ENCODE assay signal across 15 cellular contexts in genomic region chr6:108168026-108168463, GRCh38. TPM values are rescaled to one million over a fixed set of nuclear protein-coding genes. Genes with fewer than 3 reads are reported as not detected.
DNase-seq lines count a peak whose midpoint lies in the region; FAIRE-seq and TF ChIP-seq lines count a peak whose summit lies in the region.
"Had no signal": no experiment of that assay in that cellular context is flagged by ENCODE, and none has a peak within 500 bp of the region (broad histone marks: within the 10 kb centered on the region; RNA-seq: fewer than 3 reads in every experiment).

No MANE protein-coding gene starts in this region.

- peaks cover 40% of the 10 kb centered on the region for H3K4me1 Mint-ChIP-seq in activated CD4-positive, alpha-beta memory T cell treated with anti-CD3 and anti-CD28 coated beads for 36 hours (ENCODE audit: low read depth)
- H3K4me1 Mint-ChIP-seq in activated CD4-positive, alpha-beta memory T cell treated with anti-CD3 and anti-CD28 coated beads, Interleukin-2, amount 10 ng/mL, durations not matched to agents 7 days and 5 days: peaks cover 35% of the 10 kb centered on the region
- peaks cover 11% of the 10 kb centered on the region for H3K4me1 Mint-ChIP-seq in progenitor cell of endocrine pancreas (ENCODE audit: low read depth)

- peak overlapping the region; percentile 51 for H3K4me2 ChIP-seq in keratinocyte (ENCODE audit: control insufficient read depth, extremely low read depth, insufficient read depth, low read depth, low read length)

- DNase-seq in activated CD4-positive, alpha-beta memory T cell treated with anti-CD3 and anti-CD28 coated beads for 36 hours: no peak
- DNase-seq in activated CD4-positive, alpha-beta memory T cell treated with anti-CD3 and anti-CD28 coated beads, Interleukin-2, amount 10 ng/mL, durations not matched to agents 7 days and 5 days: no peak
- peak; percentile 57 for DNase-seq in activated CD8-positive, alpha-beta memory T cell treated with anti-CD3 and anti-CD28 coated beads, Interleukin-2, amount 50 U/mL, for 48 hours
- DNase-seq in keratinocyte (ENCODE audit: low read depth, low spot score) (no peak), spleen (no peak), NCI-H69 (lab: John Stamatoyannopoulos, UW) (no peak), progenitor cell of endocrine pancreas (ENCODE audit: low spot score, unreplicated experiment) (no peak), NCI-H524 treated with DMSO at 0.1 percent for 48 hours (lab: John Stamatoyannopoulos, UW) (no peak)
- DNase-seq: foreskin melanocyte; NCI-H1436 treated with DMSO at 0.1 percent for 48 hours; stimulated activated CD4-positive, alpha-beta T cell treated with anti-CD3 and anti-CD28 coated beads, Interleukin-4, amount 100 ng/mL, for 1 hour; uterus had no signal

- no peak overlapping the region for H3K9ac ChIP-seq in keratinocyte (ENCODE audit: control insufficient read depth, extremely low read depth, insufficient read depth, low read length)

- no peak for TF ChIP-seq CTCF in keratinocyte (optimal IDR thresholded peaks at IDR 0.05 in 1 of 3, IDR thresholded peaks at IDR 0.05 in 1 of 3, conservative IDR thresholded peaks at IDR 0.05 in 1 of 3; ENCODE audit: extremely low read depth in 1 of 3, insufficient read depth in 2 of 3, low read length in 3 of 3)
- no peak for TF ChIP-seq CTCF in spleen (IDR thresholded peaks at IDR 0.05 in 8 of 11, conservative IDR thresholded peaks at IDR 0.05 in 3 of 11)
- TF ChIP-seq CTCF in progenitor cell of endocrine pancreas (IDR thresholded peaks at IDR 0.05; ENCODE audit: unreplicated experiment): no peak

- H3K27ac ChIP-seq in keratinocyte (ENCODE audit: control insufficient read depth, insufficient read depth, low read length) (no peak overlapping the region), spleen (no peak overlapping the region)
- H3K27ac ChIP-seq: cardiac muscle cell, RWPE1, uterus had no signal

- H3K9me3 Mint-ChIP-seq in activated CD4-positive, alpha-beta memory T cell treated with anti-CD3 and anti-CD28 coated beads for 36 hours: no peaks in the 10 kb centered on the region
- no peaks in the 10 kb centered on the region for H3K9me3 Mint-ChIP-seq in activated CD4-positive, alpha-beta memory T cell treated with anti-CD3 and anti-CD28 coated beads, Interleukin-2, amount 10 ng/mL, durations not matched to agents 7 days and 5 days
- H3K9me3 Mint-ChIP-seq in progenitor cell of endocrine pancreas (ENCODE audit: low read depth): no peaks in the 10 kb centered on the region

- H3K36me3 Mint-ChIP-seq in activated CD4-positive, alpha-beta memory T cell treated with anti-CD3 and anti-CD28 coated beads for 36 hours: no peaks in the 10 kb centered on the region
- peaks cover 7% of the 10 kb centered on the region for H3K36me3 Mint-ChIP-seq in activated CD4-positive, alpha-beta memory T cell treated with anti-CD3 and anti-CD28 coated beads, Interleukin-2, amount 10 ng/mL, durations not matched to agents 7 days and 5 days (ENCODE audit: low read depth)
- no peaks in the 10 kb centered on the region for H3K36me3 Mint-ChIP-seq in progenitor cell of endocrine pancreas (ENCODE audit: insufficient read depth)

- peaks cover 89% of the 10 kb centered on the region for H3K27me3 Mint-ChIP-seq in activated CD4-positive, alpha-beta memory T cell treated with anti-CD3 and anti-CD28 coated beads for 36 hours
- peaks cover 93% of the 10 kb centered on the region for H3K27me3 Mint-ChIP-seq in activated CD4-positive, alpha-beta memory T cell treated with anti-CD3 and anti-CD28 coated beads, Interleukin-2, amount 10 ng/mL, durations not matched to agents 7 days and 5 days
- H3K27me3 Mint-ChIP-seq in progenitor cell of endocrine pancreas: peaks cover 92% of the 10 kb centered on the region

- no peaks in the 10 kb centered on the region for H4K20me1 ChIP-seq in keratinocyte (ENCODE audit: control insufficient read depth, extremely low read depth, insufficient read depth, low read length)

- peaks cover 96% of the 10 kb centered on the region for H3K27me3 ChIP-seq in keratinocyte (ENCODE audit: control insufficient read depth, extremely low read depth, insufficient read depth, low read length)
- peaks cover 37 to 100% (median 99%) of the 10 kb centered on the region in 7 donors for H3K27me3 ChIP-seq in spleen (replicated peaks in 1 of 7)

- POLR2A ChIA-PET in activated CD4-positive, alpha-beta memory T cell treated with anti-CD3 and anti-CD28 coated beads for 36 hours (lab: Charles Lee): no interaction called here
- POLR2A ChIA-PET in activated CD4-positive, alpha-beta memory T cell treated with anti-CD3 and anti-CD28 coated beads, Interleukin-2, amount 10 ng/mL, durations not matched to agents 7 days and 5 days (lab: Charles Lee): interaction anchor here (1.2 kb wide), 1 partner anchor 127 kb away, joined by 3 read pairs; the partner anchor contains the start of gene AFG1L

- TF ChIP-seq POLR2A in spleen (IDR thresholded peaks at IDR 0.05): no peak

- no peaks in the 10 kb centered on the region for H3K79me2 ChIP-seq in keratinocyte (ENCODE audit: control insufficient read depth, insufficient read depth, low read length)

- peaks cover 28% of the 10 kb centered on the region for H3K4me1 ChIP-seq in keratinocyte (ENCODE audit: control insufficient read depth, extremely low read depth, insufficient read depth, low read length)
- H3K4me1 ChIP-seq in spleen: peaks cover 46 to 79% (median 68%) of the 10 kb centered on the region in 6 donors

- peak overlapping the region; percentile 6 for H3K4me3 Mint-ChIP-seq in activated CD4-positive, alpha-beta memory T cell treated with anti-CD3 and anti-CD28 coated beads for 36 hours
- H3K4me3 Mint-ChIP-seq in activated CD4-positive, alpha-beta memory T cell treated with anti-CD3 and anti-CD28 coated beads, Interleukin-2, amount 10 ng/mL, durations not matched to agents 7 days and 5 days: no peak overlapping the region
- no peak overlapping the region for H3K4me3 Mint-ChIP-seq in progenitor cell of endocrine pancreas (ENCODE audit: low read depth)

- no peak for FAIRE-seq in keratinocyte (lab: Jason Lieb, UNC)

- H3K36me3 ChIP-seq in keratinocyte (ENCODE audit: control insufficient read depth in 2 of 2, extremely low read depth in 1 of 2, insufficient read depth in 2 of 2, low read length in 2 of 2) (no peaks in the 10 kb centered on the region), spleen (no peaks in the 10 kb centered on the region)
- H3K36me3 ChIP-seq: cardiac muscle cell, uterus had no signal

- no peaks in the 10 kb centered on the region for H3K9me1 ChIP-seq in keratinocyte (ENCODE audit: control insufficient read depth, extremely low read depth, insufficient read depth, low read length)

- WGBS in spleen, 5 donors: 13 to 28% (median 14%) methylated on average over 15 to 28 of the region's 28 CpGs

- H3K9me3 ChIP-seq in keratinocyte (ENCODE audit: control insufficient read depth, low read depth, low read length) (no peaks in the 10 kb centered on the region), spleen (no peaks in the 10 kb centered on the region)
- H3K9me3 ChIP-seq: uterus had no signal

- H2AFZ ChIP-seq in keratinocyte (ENCODE audit: control insufficient read depth, low read length): no peak overlapping the region

- no peak overlapping the region for H3K4me3 ChIP-seq in keratinocyte (ENCODE audit: control insufficient read depth in 2 of 3, extremely low read depth in 1 of 3, insufficient read depth in 2 of 3, low read depth in 1 of 3, low read length in 3 of 3)
- peak overlapping the region; percentile 9 to 63 (median 32) for H3K4me3 ChIP-seq in spleen
- H3K4me3 ChIP-seq: cardiac muscle cell, uterus had no signal

- intact Hi-C loops in activated CD4-positive, alpha-beta memory T cell treated with anti-CD3 and anti-CD28 coated beads for 36 hours (cut with micrococcal nuclease): loop anchor here (2.0 to 5.0 kb wide), 3 partner anchors 49 to 324 kb away; partner anchors contain the start of gene AFG1L
- intact Hi-C loops in spleen (cut with DNase I; ENCODE audit: low total_unique reads): no loop called here

- no peak overlapping the region for H3K27ac Mint-ChIP-seq in activated CD4-positive, alpha-beta memory T cell treated with anti-CD3 and anti-CD28 coated beads for 36 hours
- H3K27ac Mint-ChIP-seq in activated CD4-positive, alpha-beta memory T cell treated with anti-CD3 and anti-CD28 coated beads, Interleukin-2, amount 10 ng/mL, durations not matched to agents 7 days and 5 days: no peak overlapping the region
- no peak overlapping the region for H3K27ac Mint-ChIP-seq in progenitor cell of endocrine pancreas

- CTCF ChIA-PET in activated CD4-positive, alpha-beta memory T cell treated with anti-CD3 and anti-CD28 coated beads for 36 hours (lab: Charles Lee): interaction anchor here (0.6 to 2.2 kb wide), 10 partner anchors 12 to 356 kb away, joined by 3 to 9 read pairs (median 4); no protein-coding TSS in a partner anchor
- CTCF ChIA-PET in activated CD4-positive, alpha-beta memory T cell treated with anti-CD3 and anti-CD28 coated beads, Interleukin-2, amount 10 ng/mL, durations not matched to agents 7 days and 5 days (lab: Charles Lee): interaction anchor here (1.3 kb wide), 1 partner anchor 9 kb away, joined by 5 read pairs; no protein-coding TSS in a partner anchor

- dilution Hi-C loops in keratinocyte (cut with MboI; ENCODE audit: extremely low pct_ligation_motif_present, low sequenced_read_pairs): no loop called here

RNA-seq across cellular contexts. Expression of gene NR2E1, which starts 2.2 kb away (rescaled TPM):
- not detected for total RNA-seq in activated CD4-positive, alpha-beta memory T cell treated with anti-CD3 and anti-CD28 coated beads for 36 hours
- not detected for total RNA-seq in activated CD4-positive, alpha-beta memory T cell treated with anti-CD3 and anti-CD28 coated beads, Interleukin-2, amount 10 ng/mL, durations not matched to agents 7 days and 5 days
- polyA plus RNA-seq in keratinocyte: 0.04 TPM in 1 of 3 replicates, not detected in the others
- not detected for polyA plus RNA-seq in keratinocyte (2011; ENCODE audit: low read depth)
- polyA plus RNA-seq in keratinocyte (2011; cell fraction: cytosol; rRNA removed): not detected in 2 replicates
- not detected in 2 replicates for polyA plus RNA-seq in keratinocyte (2011; cell fraction: nucleus; rRNA removed)
- not detected in 2 replicates for polyA plus RNA-seq in keratinocyte (2012; ENCODE audit: low replicate concordance)
- polyA minus RNA-seq in keratinocyte: not detected in 3 replicates
- not detected for polyA minus RNA-seq in keratinocyte (2011; cell fraction: cytosol; rRNA and poly(A)+ RNA removed)
- not detected in 2 replicates for polyA minus RNA-seq in keratinocyte (2011; cell fraction: nucleus; rRNA and poly(A)+ RNA removed)
- not detected for total RNA-seq in spleen
- not detected for polyA plus RNA-seq in spleen
- not detected in 2 replicates for total RNA-seq in progenitor cell of endocrine pancreas
- total RNA-seq: cardiac muscle cell, mucosa of gallbladder, uterus had no signal
- polyA plus RNA-seq: cardiac muscle cell had no signal

Comparison
In these comparisons a context has a peak if more than half of its experiments do, and no peak if none do; other contexts are left out.
1. H3K4me3 ChIP-seq: peak in spleen (8 of 8); none in keratinocyte (0 of 3).